In genomic region chr1:52364235-52364839, GRCh38 we compare ENCODE assay signal across 9 cellular contexts. TPM values are rescaled to one million over a fixed set of nuclear protein-coding genes. Genes with fewer than 3 reads are reported as not detected.
DNase-seq lines count a peak whose midpoint lies in the region; ATAC-seq and TF ChIP-seq lines count a peak whose summit lies in the region.
"Had no signal": no experiment of that assay in that cellular context is flagged by ENCODE, and none has a peak within 500 bp of the region (broad histone marks: within the 10 kb centered on the region; RNA-seq: fewer than 3 reads in every experiment).

No MANE protein-coding gene starts in this region.

- H3K9me2 ChIP-seq in PC-9 (ENCODE audit: insufficient read depth): no peaks in the 10 kb centered on the region

- no TSS peak for BruUV-seq in PC-9 (replicated peaks; lab: Mats Ljungman, UMichigan)

- H2AFZ ChIP-seq in PC-9: no peak overlapping the region

- intact Hi-C loops in PC-9 (cut with micrococcal nuclease; ENCODE audit: unreplicated experiment) (no loop called here), posterior vena cava (cut with DNase I) (no loop called here)

- H4K20me1 ChIP-seq in PC-9 (ENCODE audit: insufficient read depth): no peaks in the 10 kb centered on the region

- H3K27ac ChIP-seq in PC-9 (peak overlapping the region; percentile 86; the same call in 1 of the 2 replicates), epithelial cell of prostate (peak overlapping the region; percentile 94)

- POLR2A ChIA-PET in PC-9 (lab: Charles Lee; ENCODE audit: unreplicated experiment): interaction anchor here (0.7 kb wide), 1 partner anchor 14 kb away, joined by 4 read pairs; no protein-coding TSS in a partner anchor

- H3K4me3 ChIP-seq in PC-9: peak overlapping the region; percentile 92; the same call in 1 of the 2 replicates
- H3K4me3 ChIP-seq in retinal pigment epithelial cell (ENCODE audit: low read length): peak overlapping the region; percentile 93

- H3K36me3 ChIP-seq in PC-9 (ENCODE audit: low read depth): peaks cover 8% of the 10 kb centered on the region; the same call in 1 of the 2 replicates

- peaks cover 18% of the 10 kb centered on the region; the same call in 1 of the 2 replicates for H3F3A ChIP-seq in PC-9 (ENCODE audit: insufficient read depth, low read depth)

- H3K4me2 ChIP-seq in PC-9: peak overlapping the region; percentile 89

- peak; percentile 41 for TF ChIP-seq CTCF in GM12873 (IDR thresholded peaks at IDR 0.05; ENCODE audit: insufficient read depth, low read depth, low read length, missing control alignments)
- no peak for TF ChIP-seq CTCF in PC-9 (conservative IDR thresholded peaks at IDR 0.05)
- TF ChIP-seq CTCF in retinal pigment epithelial cell (conservative IDR thresholded peaks at IDR 0.05; ENCODE audit: low read depth, low read length): peak; percentile 2

- CTCF ChIA-PET in PC-9 (lab: Charles Lee): no interaction called here

- DNase-seq in PC-9 (no peak), epithelial cell of prostate (ENCODE audit: low read depth, low spot score) (no peak), retinal pigment epithelial cell (ENCODE audit: low read depth) (no peak), C1 segment of cervical spinal cord (lab: John Stamatoyannopoulos, UW) (no peak), posterior vena cava (ENCODE audit: low spot score) (no peak)
- DNase-seq: NCI-H345 had no signal

- H3K4me1 ChIP-seq in PC-9 (replicated peaks; ENCODE audit: insufficient read depth): peaks cover 15% of the 10 kb centered on the region

- ATAC-seq in HG03108 (IDR thresholded peaks at IDR 0.05; ENCODE audit: unreplicated experiment): no peak
- ATAC-seq in GM21367 (IDR thresholded peaks at IDR 0.05; ENCODE audit: unreplicated experiment): no peak

- peaks cover 20% of the 10 kb centered on the region for H3K79me2 ChIP-seq in PC-9 (ENCODE audit: low read depth)

- H3K9me3 ChIP-seq in PC-9 (ENCODE audit: insufficient read depth, low read depth): no peaks in the 10 kb centered on the region

- H3K27me3 ChIP-seq in PC-9 (ENCODE audit: insufficient read depth, low read depth): no peaks in the 10 kb centered on the region

RNA-seq across cellular contexts. Expression of gene CC2D1B, which starts 1.7 kb away (rescaled TPM):
- total RNA-seq in PC-9 (2021) (33.4 and 38.8 TPM in 2 replicates), posterior vena cava (10 to 100 TPM; 19.9 to 23.2 TPM)

RNA-seq across cellular contexts. Expression of gene ORC1, which starts 39.9 kb away (rescaled TPM):
- 17.6 and 21.2 TPM in 2 replicates for total RNA-seq in PC-9 (2021)
- total RNA-seq in posterior vena cava: under 1 TPM; 0.46 to 0.52 TPM

RNA-seq across cellular contexts. Expression of gene PRPF38A, which starts 40.1 kb away (rescaled TPM):
- total RNA-seq in PC-9 (2021) (57.2 and 59.2 TPM in 2 replicates), posterior vena cava (10 to 100 TPM; 29.6 to 31.6 TPM)

Comparison
In these comparisons a context has a peak if more than half of its experiments do, and no peak if none do; other contexts are left out.
1. RNA of gene ORC1, which starts 39.9 kb away (total RNA-seq): 17.6 to 21.2 TPM in PC-9; 0.46 to 0.52 TPM in posterior vena cava; every median in the first group is over 10 times any median in the second.